14 cellular contexts compared by ENCODE assay signal in the genomic region with DNA sequence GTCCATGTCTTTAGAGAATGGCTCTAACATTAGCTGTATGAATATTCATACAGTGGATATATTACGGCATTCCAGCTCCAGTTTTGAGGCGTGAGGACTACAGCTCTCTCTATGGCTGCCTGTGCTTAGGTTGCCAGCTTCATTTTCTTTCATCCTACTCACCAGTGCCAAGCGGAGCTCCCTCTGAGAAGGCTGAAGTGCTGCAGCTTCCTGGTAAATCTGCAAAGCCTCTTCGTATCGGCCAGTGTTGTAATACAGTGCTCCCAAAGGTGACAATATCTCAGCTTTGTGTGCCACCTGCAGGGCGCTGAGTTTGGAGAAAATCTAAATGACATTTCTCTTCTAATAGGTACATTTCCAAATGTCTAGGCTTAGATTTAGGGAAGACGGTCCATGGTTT. TPM values are rescaled to one million over a fixed set of nuclear protein-coding genes. Genes with fewer than 3 reads are reported as not detected.
DNase-seq lines count a peak whose midpoint lies in the region; ATAC-seq, FAIRE-seq and TF ChIP-seq lines count a peak whose summit lies in the region.
"Had no signal": no experiment of that assay in that cellular context is flagged by ENCODE, and none has a peak within 500 bp of the region (broad histone marks: within the 10 kb centered on the region; RNA-seq: fewer than 3 reads in every experiment).

No MANE protein-coding gene starts in this region.

- H3K4me1 ChIP-seq in Peyer's patch (no peaks in the 10 kb centered on the region), HepG2 (ENCODE audit: insufficient read depth, low read length) (no peaks in the 10 kb centered on the region), gastrocnemius medialis (peaks cover 0 to 3% of the 10 kb centered on the region in 2 donors)

- no peak overlapping the region for H3K4me2 ChIP-seq in HepG2 (ENCODE audit: low read depth, low read length)

- no TSS peak for BruUV-seq in HepG2 (replicated peaks; lab: Mats Ljungman, UMichigan)

- TF ChIP-seq EP300 in HepG2 (IDR thresholded peaks at IDR 0.05; ENCODE audit: low read depth in 2 of 2, low read length in 2 of 2) = no peak
- no peak for TF ChIP-seq EP300 in HepG2 (CRISPR knock-in tag; IDR thresholded peaks at IDR 0.05; ENCODE audit: borderline replicate concordance)

- no peaks in the 10 kb centered on the region for H3K79me2 ChIP-seq in HepG2 (ENCODE audit: insufficient read depth, low read length)

- H3K27ac ChIP-seq in C4-2B = no peak overlapping the region
- H3K27ac ChIP-seq in Peyer's patch = no peak overlapping the region
- no peak overlapping the region for H3K27ac ChIP-seq in HepG2 (ENCODE audit: extremely low read length, insufficient read depth, low read length)
- no peak overlapping the region for H3K27ac ChIP-seq in gastrocnemius medialis

- CTCF ChIA-PET in HepG2 (lab: Yijun Ruan, JAX; ENCODE audit: low intra/inter-chr PET ratio, low total read pairs) = interaction anchor here (1.6 kb wide), 1 partner anchor 1327 kb away, joined by 3 read pairs; no protein-coding TSS in a partner anchor

- H4K20me1 ChIP-seq in HepG2 (ENCODE audit: insufficient read depth, low read length) = no peaks in the 10 kb centered on the region

- TF ChIP-seq POLR2A in Peyer's patch (IDR thresholded peaks at IDR 0.05) (no peak), HepG2 (IDR thresholded peaks at IDR 0.05; ENCODE audit: insufficient read depth in 1 of 2, low read depth in 2 of 2, low read length in 2 of 2) (no peak), gastrocnemius medialis (IDR thresholded peaks at IDR 0.05) (no peak), H54 (IDR thresholded peaks at IDR 0.05; ENCODE audit: low read depth, low read length) (no peak)

- H3K9ac ChIP-seq in HepG2 (ENCODE audit: insufficient read depth, low read depth, low read length) = no peak overlapping the region

- no peaks in the 10 kb centered on the region for H3K27me3 ChIP-seq in Peyer's patch
- H3K27me3 ChIP-seq in HepG2 (ENCODE audit: control insufficient read depth in 1 of 2, insufficient read depth in 2 of 2, low read length in 2 of 2) = no peaks in the 10 kb centered on the region
- no peaks in the 10 kb centered on the region for H3K27me3 ChIP-seq in gastrocnemius medialis

- intact Hi-C loops in HepG2 (cut with micrococcal nuclease; ENCODE audit: unreplicated experiment) (loop anchor here (5.0 to 10.0 kb wide), 2 partner anchors 210 to 768 kb away; no protein-coding TSS in a partner anchor), gastrocnemius medialis (cut with DNase I; ENCODE audit: low total_unique reads) (no loop called here)

- H2AFZ ChIP-seq in HepG2 (ENCODE audit: low read length) = no peak overlapping the region

- no peaks in the 10 kb centered on the region for H3K36me3 ChIP-seq in Peyer's patch
- H3K36me3 ChIP-seq in HepG2 (replicated peaks in 1 of 2; ENCODE audit: control insufficient read depth in 1 of 2, insufficient read depth in 2 of 2, low read length in 2 of 2) = no peaks in the 10 kb centered on the region
- peaks cover 0 to 44% of the 10 kb centered on the region in 2 donors for H3K36me3 ChIP-seq in gastrocnemius medialis

- DNase-seq in HT-29 (ENCODE audit: low spot score) = peak; percentile 66
- DNase-seq in Peyer's patch = peak in 2 of 3 donors; percentile 50 to 65
- no peak for DNase-seq in HepG2 (ENCODE audit: low spot score)
- DNase-seq in gastrocnemius medialis = no peak
- no peak for DNase-seq in H54 (ENCODE audit: insufficient read length, low spot score)
- DNase-seq in activated CD8-positive, alpha-beta memory T cell treated with anti-CD3 and anti-CD28 coated beads, Interleukin-2, amount 50 U/mL, for 48 hours = no peak
- DNase-seq: CD4-positive, alpha-beta memory T cell; erythroblast; NCI-H2081; retina had no signal

- FAIRE-seq in HepG2 (lab: Jason Lieb, UNC) = no peak
- FAIRE-seq in H54 (lab: Jason Lieb, UNC) = no peak

- POLR2A ChIA-PET in HepG2 (lab: Yijun Ruan, JAX) = no interaction called here

- no peak for TF ChIP-seq RAD21 in HepG2 (CRISPR knock-in tag; IDR thresholded peaks at IDR 0.05)

- 71% methylated on average over 7 of the region's 7 CpGs for WGBS in HepG2 (ENCODE audit: low lambda C conversion rate)

- peak; percentile 44 for TF ChIP-seq CTCF in C4-2B (conservative IDR thresholded peaks at IDR 0.05)
- TF ChIP-seq CTCF in Peyer's patch (IDR thresholded peaks at IDR 0.05) = peak in 4 of 6 experiments; percentile 11 to 74 (median 63)
- TF ChIP-seq CTCF in HepG2 (CRISPR knock-in tag; IDR thresholded peaks at IDR 0.05) = peak; percentile 48
- no peak for TF ChIP-seq CTCF in gastrocnemius medialis (IDR thresholded peaks at IDR 0.05 in 4 of 5, conservative IDR thresholded peaks at IDR 0.05 in 1 of 5)

- ATAC-seq in HepG2 (peak; percentile 43; the same call in 1 of the 3 replicates), HG03097 (IDR thresholded peaks at IDR 0.05; ENCODE audit: low FRiP score, unreplicated experiment) (no peak), gastrocnemius medialis (no peak)
- ATAC-seq: activated CD4-positive, CD25-positive, alpha-beta regulatory T cell treated with anti-CD3 and anti-CD28 coated beads, Interleukin-2, amount 50 U/mL, for 24 hours; Right ventricle myocardium inferior had no signal

- H3K9me3 ChIP-seq in Peyer's patch (no peaks in the 10 kb centered on the region), HepG2 (ENCODE audit: low read length) (no peaks in the 10 kb centered on the region), gastrocnemius medialis (no peaks in the 10 kb centered on the region)

- in situ Hi-C loops in HepG2 (cut with HindIII; ENCODE audit: extremely low pct_ligation_motif_present, low pct_unique_long_range_greater_than_20kb) = no loop called here
- in situ Hi-C loops in gastrocnemius medialis (cut with MboI; ENCODE audit: low sequenced_read_pairs in 4 of 4) = loop anchor here in 1 of 4 donors (25.0 kb wide), 2 partner anchors 770 to 1295 kb away; no protein-coding TSS in a partner anchor

- H3K4me3 ChIP-seq in Peyer's patch (no peak overlapping the region), HepG2 (replicated peaks in 1 of 3; ENCODE audit: insufficient read depth in 1 of 3, low read depth in 2 of 3, low read length in 3 of 3) (no peak overlapping the region), gastrocnemius medialis (no peak overlapping the region)

TF ChIP-seq in HepG2, 621 proteins besides CTCF, POLR2A, EP300 and RAD21 (continues in another document):
- TF ChIP-seq BHLHE40 (IDR thresholded peaks at IDR 0.05; ENCODE audit: low read length) (no peak), ZNF431 (CRISPR knock-in tag; IDR thresholded peaks at IDR 0.05; ENCODE audit: borderline replicate concordance, low read depth) (no peak), ZNF709 (CRISPR knock-in tag; IDR thresholded peaks at IDR 0.05) (no peak), SMC3 (IDR thresholded peaks at IDR 0.05; ENCODE audit: low read length) (peak; percentile 18; the same call in 1 of the 2 replicates)
- TF ChIP-seq, protein P1, sequence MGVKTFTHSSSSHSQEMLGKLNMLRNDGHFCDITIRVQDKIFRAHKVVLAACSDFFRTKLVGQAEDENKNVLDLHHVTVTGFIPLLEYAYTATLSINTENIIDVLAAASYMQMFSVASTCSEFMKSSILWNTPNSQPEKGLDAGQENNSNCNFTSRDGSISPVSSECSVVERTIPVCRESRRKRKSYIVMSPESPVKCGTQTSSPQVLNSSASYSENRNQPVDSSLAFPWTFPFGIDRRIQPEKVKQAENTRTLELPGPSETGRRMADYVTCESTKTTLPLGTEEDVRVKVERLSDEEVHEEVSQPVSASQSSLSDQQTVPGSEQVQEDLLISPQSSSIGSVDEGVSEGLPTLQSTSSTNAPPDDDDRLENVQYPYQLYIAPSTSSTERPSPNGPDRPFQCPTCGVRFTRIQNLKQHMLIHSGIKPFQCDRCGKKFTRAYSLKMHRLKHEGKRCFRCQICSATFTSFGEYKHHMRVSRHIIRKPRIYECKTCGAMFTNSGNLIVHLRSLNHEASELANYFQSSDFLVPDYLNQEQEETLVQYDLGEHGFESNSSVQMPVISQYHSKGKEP (CRISPR knock-in tag; IDR thresholded peaks at IDR 0.05) = no peak

RNA-seq across cellular contexts. Expression of a gene that starts 19.8 kb away (rescaled TPM):
- not detected in 2 replicates for total RNA-seq in HT-29 (2014; rRNA removed; shearing (Covaris generic))
- total RNA-seq in Peyer's patch (under 1 TPM in 1 of 4 donors, not detected in 3; 0.40 TPM), HepG2 (2016; rRNA removed; fragmentation: Illumina TruSeq; extraction: Trizol) (not detected in 2 replicates), gastrocnemius medialis (under 1 TPM in 1 of 4 donors, not detected in 3; 0.10 TPM)
- not detected in 2 replicates for total RNA-seq in HepG2 (2016; cell fraction: cytosol; rRNA removed; fragmentation: Illumina TruSeq; extraction: Trizol; ENCODE audit: low read depth)
- total RNA-seq in HepG2 (2016; cell fraction: insoluble cytoplasmic fraction; rRNA removed; fragmentation: Illumina TruSeq; extraction: Trizol) = not detected in 2 replicates
- total RNA-seq in HepG2 (2016; cell fraction: membrane; rRNA removed; fragmentation: Illumina TruSeq; extraction: Trizol) = not detected in 2 replicates
- total RNA-seq in HepG2 (2016; cell fraction: nucleus; rRNA removed; fragmentation: Illumina TruSeq; extraction: Trizol) = not detected in 2 replicates
- not detected in 2 replicates for polyA plus RNA-seq in HepG2 (2011; rRNA removed)
- polyA plus RNA-seq in HepG2 (2011; cell fraction: cytosol; rRNA removed) = not detected in 2 replicates
- polyA plus RNA-seq in HepG2 (2011; cell fraction: nucleus; rRNA removed) = not detected in 2 replicates
- not detected in 2 replicates for polyA plus RNA-seq in HepG2 (2012)
- polyA plus RNA-seq in HepG2 (2016; cell fraction: cytosol; fragmentation: Illumina TruSeq; extraction: Trizol; ENCODE audit: low read depth) = not detected in 2 replicates
- not detected in 2 replicates for polyA plus RNA-seq in HepG2 (2016; cell fraction: insoluble cytoplasmic fraction; fragmentation: Illumina TruSeq; extraction: Trizol; ENCODE audit: low read depth)
- not detected in 2 replicates for polyA plus RNA-seq in HepG2 (2016; cell fraction: membrane; fragmentation: Illumina TruSeq; extraction: Trizol; ENCODE audit: low read depth)
- not detected in 2 replicates for polyA plus RNA-seq in HepG2 (2016; cell fraction: nucleus; fragmentation: Illumina TruSeq; extraction: Trizol; ENCODE audit: insufficient read depth, low read depth)
- polyA minus RNA-seq in HepG2 (2011; rRNA and poly(A)+ RNA removed; ENCODE audit: low replicate concordance) = 0.58 TPM in 1 of 2 replicates, not detected in the other
- polyA minus RNA-seq in HepG2 (2011; cell fraction: cytosol; rRNA and poly(A)+ RNA removed) = not detected in 2 replicates
- polyA minus RNA-seq in HepG2 (2011; cell fraction: nucleus; rRNA and poly(A)+ RNA removed) = not detected in 2 replicates
- total RNA-seq: CD4-positive, alpha-beta memory T cell had no signal
- polyA plus RNA-seq: CD4-positive, alpha-beta memory T cell had no signal

Comparison
In these comparisons a context has a peak if more than half of its experiments do, and no peak if none do; other contexts are left out.
1. CTCF ChIP-seq: peak in C4-2B (single experiment), Peyer's patch (4 of 6) and HepG2 (single experiment); none in gastrocnemius medialis (0 of 5).
2. DNase-seq: peak in HT-29 (single experiment) and Peyer's patch (2 of 3); none in HepG2 (single experiment), gastrocnemius medialis (0 of 2), H54 (single experiment) and activated CD8-positive, alpha-beta memory T cell treated with anti-CD3 and anti-CD28 coated beads, Interleukin-2, amount 50 U/mL, for 48 hours (single experiment).